26 cellular contexts compared by ENCODE assay signal in genomic region chr13:33181264-33181663, GRCh38.
"Had no signal": no experiment of that assay in that cellular context is flagged by ENCODE, and none has a peak within 500 bp of the region (broad histone marks: within the 10 kb centered on the region; RNA-seq: fewer than 3 reads in every experiment).

No MANE protein-coding gene starts in this region.

- H3K9me3 ChIP-seq: SK-N-SH had no signal

- H3K27ac Mint-ChIP-seq: activated B cell treated with CpG ODN at 0.5 μM for 24 hours; activated CD4-positive, alpha-beta T cell treated with anti-CD3 and anti-CD28 coated beads, Interleukin-2, amount 10 ng/mL, durations not matched to agents 24 days and 14 days; activated CD8-positive, alpha-beta memory T cell treated with anti-CD3 and anti-CD28 coated beads, Interleukin-2, amount 10 ng/mL, durations not matched to agents 7 days and 5 days; activated naive CD4-positive, alpha-beta T cell treated with anti-CD3 and anti-CD28 coated beads, Interleukin-2, amount 50 U/mL, for 24 hours; activated T-cell treated with anti-CD3 and anti-CD28 coated beads, Interleukin-2, amount 50 U/mL, for 24 hours; activated T-helper 1 cell treated with anti-CD3 and anti-CD28 coated beads, Interleukin-12 subunit alpha, Interleukin-12 subunit beta, Interleukin-2, Interleukin-4 antibody, amounts not matched to agents 30 ng/mL and 10 ng/mL and 1 ng/mL, durations not matched to agents 14 hours and 24 hours and 36 hours had no signal

- H3K27ac ChIP-seq: cardiac muscle cell had no signal

- H3K4me3 ChIP-seq: cardiac muscle cell had no signal

- H3K36me3 Mint-ChIP-seq: activated CD8-positive, alpha-beta memory T cell treated with anti-CD3 and anti-CD28 coated beads, Interleukin-2, amount 10 ng/mL, durations not matched to agents 7 days and 5 days; activated naive CD4-positive, alpha-beta T cell treated with anti-CD3 and anti-CD28 coated beads, Interleukin-2, amount 50 U/mL, for 24 hours; brain had no signal

- H3K4me3 Mint-ChIP-seq: activated B cell treated with CpG ODN at 0.5 μM for 24 hours; activated CD4-positive, alpha-beta T cell treated with anti-CD3 and anti-CD28 coated beads, Interleukin-2, amount 10 ng/mL, durations not matched to agents 24 days and 14 days; activated CD8-positive, alpha-beta memory T cell treated with anti-CD3 and anti-CD28 coated beads, Interleukin-2, amount 10 ng/mL, durations not matched to agents 7 days and 5 days; activated naive CD4-positive, alpha-beta T cell treated with anti-CD3 and anti-CD28 coated beads, Interleukin-2, amount 50 U/mL, for 24 hours; activated T-cell treated with anti-CD3 and anti-CD28 coated beads, Interleukin-2, amount 50 U/mL, for 24 hours; activated T-helper 1 cell treated with anti-CD3 and anti-CD28 coated beads, Interleukin-12 subunit alpha, Interleukin-12 subunit beta, Interleukin-2, Interleukin-4 antibody, amounts not matched to agents 30 ng/mL and 10 ng/mL and 1 ng/mL, durations not matched to agents 14 hours and 24 hours and 36 hours had no signal

- H3K9me3 Mint-ChIP-seq: activated B cell treated with CpG ODN at 0.5 μM for 24 hours had no signal

- H3K36me3 ChIP-seq: cardiac muscle cell had no signal

- DNase-seq: activated B cell treated with CpG ODN at 0.5 μM for 24 hours; activated CD4-positive, alpha-beta T cell treated with anti-CD3 and anti-CD28 coated beads for 1 hour; activated CD4-positive, alpha-beta T cell treated with anti-CD3 and anti-CD28 coated beads, Interleukin-2, amount 10 ng/mL, durations not matched to agents 24 days and 14 days; activated CD4-positive, alpha-beta T cell treated with anti-CD3 and anti-CD28 coated beads, Interleukin-2, amount 50 U/mL, for 48 hours; activated CD8-positive, alpha-beta memory T cell treated with anti-CD3 and anti-CD28 coated beads, Interleukin-2, amount 10 ng/mL, durations not matched to agents 7 days and 5 days; activated effector memory CD4-positive, alpha-beta T cell treated with Interleukin-2 at 50 U/mL for 16 hours; activated naive CD4-positive, alpha-beta T cell; activated T-cell treated with anti-CD3 and anti-CD28 coated beads, Interleukin-2, amount 50 U/mL, for 24 hours; aorta; NCI-H1105 treated with DMSO at 0.1 percent for 48 hours; NCI-H1436 treated with DMSO at 0.1 percent for 48 hours; NCI-H187; NCI-H2081; NCI-H510A treated with DMSO at 0.1 percent for 48 hours; NCI-H69; NK-92 treated with Interleukin-12 subunit alpha and Interleukin-12 subunit beta, amount 100 ng/mL, for 24 hours; OCI-M1; RPMI8226; SK-N-SH; SW 1271 had no signal

- H3K27me3 ChIP-seq: cardiac muscle cell had no signal

- H3K4me1 Mint-ChIP-seq: activated B cell treated with CpG ODN at 0.5 μM for 24 hours; activated CD8-positive, alpha-beta memory T cell treated with anti-CD3 and anti-CD28 coated beads, Interleukin-2, amount 10 ng/mL, durations not matched to agents 7 days and 5 days; activated naive CD4-positive, alpha-beta T cell treated with anti-CD3 and anti-CD28 coated beads, Interleukin-2, amount 50 U/mL, for 24 hours had no signal

- ATAC-seq: activated CD8-positive, alpha-beta memory T cell treated with anti-CD3 and anti-CD28 coated beads, Interleukin-2, amount 10 ng/mL, durations not matched to agents 7 days and 5 days; Panc1; Right ventricle myocardium inferior had no signal
